ENCODE assay signal across 28 cellular contexts in the genomic region with DNA sequence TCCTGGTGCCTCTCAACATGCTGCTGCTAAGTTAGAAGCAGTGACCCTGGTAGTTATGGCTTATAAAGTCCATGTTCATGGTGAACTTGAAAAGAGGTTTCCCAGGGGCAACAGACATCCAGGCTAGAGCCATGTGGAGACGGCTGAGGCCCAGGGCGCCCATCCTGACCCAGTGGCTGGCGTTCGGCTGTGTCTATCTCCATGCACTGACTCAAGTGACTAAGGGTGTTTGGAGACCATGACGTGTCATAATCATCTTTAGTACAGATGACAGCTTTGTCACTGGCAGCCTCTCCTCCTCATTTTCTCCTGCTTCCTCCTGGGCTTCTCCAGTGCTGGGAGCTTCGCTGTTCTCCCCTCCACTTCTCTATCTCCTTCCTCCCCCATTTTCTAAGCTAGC.
DNase-seq lines count a peak whose midpoint lies in the region; ATAC-seq, FAIRE-seq and TF ChIP-seq lines count a peak whose summit lies in the region.
"Had no signal": no experiment of that assay in that cellular context is flagged by ENCODE, and none has a peak within 500 bp of the region (broad histone marks: within the 10 kb centered on the region; RNA-seq: fewer than 3 reads in every experiment).

No MANE protein-coding gene starts in this region.

- H3K4me1 ChIP-seq in A549 (no peaks in the 10 kb centered on the region), RWPE2 (ENCODE audit: insufficient read depth, poor library complexity, severe bottlenecking) (peaks cover 7% of the 10 kb centered on the region), heart left ventricle (peaks cover 0 to 21% (median 0%) of the 10 kb centered on the region in 12 donors), psoas muscle (no peaks in the 10 kb centered on the region)

- no peak overlapping the region for H3K4me2 ChIP-seq in A549

- TF ChIP-seq EP300 in A549 (IDR thresholded peaks at IDR 0.05), result no peak

- 37% methylated on average over 6 of the region's 6 CpGs for WGBS in A549 (ENCODE audit: missing lambda C conversion rate)
- WGBS in heart left ventricle, 4 donors, result 69 to 78% (median 76%) methylated on average over 6 of the region's 6 CpGs
- WGBS in psoas muscle, 3 donors, result 75 to 87% (median 79%) methylated on average over 6 of the region's 6 CpGs

- no peak for TF ChIP-seq CTCF in A549 (IDR thresholded peaks at IDR 0.05)
- no peak for TF ChIP-seq CTCF in RWPE2 (IDR thresholded peaks at IDR 0.05; ENCODE audit: poor library complexity, severe bottlenecking)
- no peak for TF ChIP-seq CTCF in heart left ventricle (IDR thresholded peaks at IDR 0.05)
- TF ChIP-seq CTCF in psoas muscle (IDR thresholded peaks at IDR 0.05), result no peak

- H3K27ac ChIP-seq in A549, result no peak overlapping the region
- no peak overlapping the region for H3K27ac ChIP-seq in RWPE2 (ENCODE audit: poor library complexity, severe bottlenecking)
- H3K27ac ChIP-seq in heart left ventricle, result peak overlapping the region in 1 of 12 donors; percentile 56
- no peak overlapping the region for H3K27ac ChIP-seq in psoas muscle

- H3K27me3 Mint-ChIP-seq in activated CD4-positive, alpha-beta memory T cell treated with anti-CD3 and anti-CD28 coated beads, Interleukin-2, amount 10 ng/mL, durations not matched to agents 7 days and 5 days, result no peaks in the 10 kb centered on the region
- H3K27me3 Mint-ChIP-seq: activated naive CD4-positive, alpha-beta T cell treated with anti-CD3 and anti-CD28 coated beads, Interleukin-2, amount 10 ng/mL, durations not matched to agents 7 days and 5 days; naive thymus-derived CD4-positive, alpha-beta T cell had no signal

- FAIRE-seq in A549 (lab: Jason Lieb, UNC), result no peak
- FAIRE-seq: bronchial epithelial cell, GM12892, H54 had no signal

- POLR2A ChIA-PET in A549 (lab: Yijun Ruan, JAX), result no interaction called here
- POLR2A ChIA-PET in activated CD4-positive, alpha-beta memory T cell treated with anti-CD3 and anti-CD28 coated beads, Interleukin-2, amount 10 ng/mL, durations not matched to agents 7 days and 5 days (lab: Charles Lee), result no interaction called here

- CTCF ChIA-PET in A549 (lab: Yijun Ruan, JAX), result interaction anchor here (0.9 kb wide), 1 partner anchor 12 kb away, joined by 3 read pairs; no protein-coding TSS in a partner anchor
- CTCF ChIA-PET in activated CD4-positive, alpha-beta memory T cell treated with anti-CD3 and anti-CD28 coated beads, Interleukin-2, amount 10 ng/mL, durations not matched to agents 7 days and 5 days (lab: Charles Lee), result no interaction called here

- no peaks in the 10 kb centered on the region for H3K4me1 Mint-ChIP-seq in activated CD4-positive, alpha-beta memory T cell treated with anti-CD3 and anti-CD28 coated beads, Interleukin-2, amount 10 ng/mL, durations not matched to agents 7 days and 5 days
- H3K4me1 Mint-ChIP-seq: activated naive CD4-positive, alpha-beta T cell treated with anti-CD3 and anti-CD28 coated beads, Interleukin-2, amount 10 ng/mL, durations not matched to agents 7 days and 5 days; naive thymus-derived CD4-positive, alpha-beta T cell had no signal

- H3K36me3 Mint-ChIP-seq in activated CD4-positive, alpha-beta memory T cell treated with anti-CD3 and anti-CD28 coated beads, Interleukin-2, amount 10 ng/mL, durations not matched to agents 7 days and 5 days (ENCODE audit: low read depth), result no peaks in the 10 kb centered on the region
- H3K36me3 Mint-ChIP-seq: activated naive CD4-positive, alpha-beta T cell treated with anti-CD3 and anti-CD28 coated beads, Interleukin-2, amount 10 ng/mL, durations not matched to agents 7 days and 5 days; CD8-positive, alpha-beta T cell had no signal

- H3K4me3 Mint-ChIP-seq in activated CD4-positive, alpha-beta memory T cell treated with anti-CD3 and anti-CD28 coated beads, Interleukin-2, amount 10 ng/mL, durations not matched to agents 7 days and 5 days, result no peak overlapping the region
- H3K4me3 Mint-ChIP-seq: activated naive CD4-positive, alpha-beta T cell treated with anti-CD3 and anti-CD28 coated beads, Interleukin-2, amount 10 ng/mL, durations not matched to agents 7 days and 5 days; CD8-positive, alpha-beta T cell; naive thymus-derived CD4-positive, alpha-beta T cell had no signal

- peak; percentile 14 to 36; a peak in 2 of 6 replicates for ATAC-seq in A549
- ATAC-seq in RWPE2 (ENCODE audit: low read depth), result peak; percentile 9; the same call in 1 of the 3 replicates
- peak in 3 of 4 donors; percentile 58 to 63 (median 60) for ATAC-seq in heart left ventricle
- peak; percentile 37 to 89 (median 69) for ATAC-seq in psoas muscle
- no peak for ATAC-seq in HG03521 (IDR thresholded peaks at IDR 0.05; ENCODE audit: unreplicated experiment)
- ATAC-seq: CD8-positive, alpha-beta T cell; left colon; naive thymus-derived CD4-positive, alpha-beta T cell had no signal

- no peak overlapping the region for H3K27ac Mint-ChIP-seq in activated CD4-positive, alpha-beta memory T cell treated with anti-CD3 and anti-CD28 coated beads, Interleukin-2, amount 10 ng/mL, durations not matched to agents 7 days and 5 days
- H3K27ac Mint-ChIP-seq: activated naive CD4-positive, alpha-beta T cell treated with anti-CD3 and anti-CD28 coated beads, Interleukin-2, amount 10 ng/mL, durations not matched to agents 7 days and 5 days; CD8-positive, alpha-beta T cell; naive thymus-derived CD4-positive, alpha-beta T cell had no signal

- H3K9me3 ChIP-seq in A549, result no peaks in the 10 kb centered on the region
- no peaks in the 10 kb centered on the region for H3K9me3 ChIP-seq in RWPE2 (ENCODE audit: severe bottlenecking)
- no peaks in the 10 kb centered on the region for H3K9me3 ChIP-seq in heart left ventricle
- no peaks in the 10 kb centered on the region for H3K9me3 ChIP-seq in psoas muscle

- H3K36me3 ChIP-seq in RWPE2 (ENCODE audit: low read depth) (no peaks in the 10 kb centered on the region), heart left ventricle (no peaks in the 10 kb centered on the region), psoas muscle (ENCODE audit: insufficient read depth in 1 of 2, low read depth in 1 of 2) (no peaks in the 10 kb centered on the region)

- H3K27me3 ChIP-seq in RWPE2 (ENCODE audit: insufficient read depth, poor library complexity, severe bottlenecking) (no peaks in the 10 kb centered on the region), heart left ventricle (no peaks in the 10 kb centered on the region), psoas muscle (ENCODE audit: insufficient read depth in 3 of 3, low read length in 2 of 3) (no peaks in the 10 kb centered on the region)

- H3K4me3 ChIP-seq in A549 (no peak overlapping the region), RWPE2 (ENCODE audit: severe bottlenecking) (no peak overlapping the region), heart left ventricle (no peak overlapping the region), psoas muscle (no peak overlapping the region)

- TF ChIP-seq POLR2A in A549 (IDR thresholded peaks at IDR 0.05; ENCODE audit: low read length), result no peak
- no peak for TF ChIP-seq POLR2A in heart left ventricle (IDR thresholded peaks at IDR 0.05)

- intact Hi-C loops in heart left ventricle (cut with DNase I), result loop anchor here in 2 of 10 donors (10.0 kb wide), 2 partner anchors 54 to 56 kb away; no protein-coding TSS in a partner anchor
- intact Hi-C loops in psoas muscle (cut with DNase I), result no loop called here

- H3K9me3 Mint-ChIP-seq in activated CD4-positive, alpha-beta memory T cell treated with anti-CD3 and anti-CD28 coated beads, Interleukin-2, amount 10 ng/mL, durations not matched to agents 7 days and 5 days, result peaks cover 3% of the 10 kb centered on the region
- H3K9me3 Mint-ChIP-seq: CD8-positive, alpha-beta T cell had no signal

- no peak for TF ChIP-seq RAD21 in A549 (conservative IDR thresholded peaks at IDR 0.05 in 1 of 2, IDR thresholded peaks at IDR 0.05 in 1 of 2)

- DNase-seq in A549 (ENCODE audit: low read depth in 1 of 2, low spot score in 1 of 2) (no peak), RWPE2 (ENCODE audit: low spot score) (no peak), heart left ventricle (no peak), psoas muscle (no peak), NOMO-1 (lab: John Stamatoyannopoulos, UW; ENCODE audit: unreplicated experiment in 2 of 2) (no peak), NCI-H526 (lab: John Stamatoyannopoulos, UW) (no peak)
- DNase-seq in activated CD4-positive, alpha-beta memory T cell treated with anti-CD3 and anti-CD28 coated beads, Interleukin-2, amount 10 ng/mL, durations not matched to agents 7 days and 5 days, result no peak
- DNase-seq: activated CD4-positive, alpha-beta T cell treated with anti-CD3 and anti-CD28 coated beads, Interleukin-2, amount 50 U/mL, for 4 hours; activated CD4-positive, CD25-positive, alpha-beta regulatory T cell; activated naive CD4-positive, alpha-beta T cell treated with anti-CD3 and anti-CD28 coated beads, Interleukin-2, amount 10 ng/mL, durations not matched to agents 7 days and 5 days; CD8-positive, alpha-beta T cell; cortex of kidney; DMS 273 treated with DMSO at 0.1 percent for 48 hours; foreskin melanocyte; left colon; naive thymus-derived CD4-positive, alpha-beta T cell; NCI-H1092 treated with DMSO at 0.1 percent for 48 hours; NCI-H187; NCI-H2171 treated with DMSO at 0.1 percent for 48 hours; NCI-H526 treated with DMSO at 0.1 percent for 48 hours; nucleus accumbens; stimulated activated CD4-positive, alpha-beta T cell treated with anti-CD3 and anti-CD28 coated beads, Interleukin-2, amount 100 ng/mL, for 48 hours; substantia nigra; T-helper 1 cell had no signal

TF ChIP-seq in A549, 52 proteins besides CTCF, POLR2A, EP300 and RAD21 (continues in another document):
- TF ChIP-seq RCOR1 (IDR thresholded peaks at IDR 0.05; ENCODE audit: low read depth, low read length) (no peak), CHD4 (IDR thresholded peaks at IDR 0.05; ENCODE audit: borderline replicate concordance) (no peak), NPAS2 (CRISPR knock-in tag; IDR thresholded peaks at IDR 0.05; ENCODE audit: borderline replicate concordance) (no peak), MAFK (IDR thresholded peaks at IDR 0.05; ENCODE audit: partially characterized antibody) (no peak), HEYL (CRISPR knock-in tag; IDR thresholded peaks at IDR 0.05) (no peak), ZSCAN20 (CRISPR knock-in tag; IDR thresholded peaks at IDR 0.05) (no peak), CBX8 (IDR thresholded peaks at IDR 0.05) (no peak), HDAC2 (IDR thresholded peaks at IDR 0.05) (no peak)
- TF ChIP-seq, protein P1, sequence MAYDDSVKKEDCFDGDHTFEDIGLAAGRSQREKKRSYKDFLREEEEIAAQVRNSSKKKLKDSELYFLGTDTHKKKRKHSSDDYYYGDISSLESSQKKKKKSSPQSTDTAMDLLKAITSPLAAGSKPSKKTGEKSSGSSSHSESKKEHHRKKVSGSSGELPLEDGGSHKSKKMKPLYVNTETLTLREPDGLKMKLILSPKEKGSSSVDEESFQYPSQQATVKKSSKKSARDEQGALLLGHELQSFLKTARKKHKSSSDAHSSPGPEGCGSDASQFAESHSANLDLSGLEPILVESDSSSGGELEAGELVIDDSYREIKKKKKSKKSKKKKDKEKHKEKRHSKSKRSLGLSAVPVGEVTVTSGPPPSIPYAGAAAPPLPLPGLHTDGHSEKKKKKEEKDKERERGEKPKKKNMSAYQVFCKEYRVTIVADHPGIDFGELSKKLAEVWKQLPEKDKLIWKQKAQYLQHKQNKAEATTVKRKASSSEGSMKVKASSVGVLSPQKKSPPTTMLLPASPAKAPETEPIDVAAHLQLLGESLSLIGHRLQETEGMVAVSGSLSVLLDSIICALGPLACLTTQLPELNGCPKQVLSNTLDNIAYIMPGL (CRISPR knock-in tag; IDR thresholded peaks at IDR 0.05; ENCODE audit: borderline replicate concordance), result no peak
